22 cellular contexts compared by ENCODE assay signal in the genomic region with DNA sequence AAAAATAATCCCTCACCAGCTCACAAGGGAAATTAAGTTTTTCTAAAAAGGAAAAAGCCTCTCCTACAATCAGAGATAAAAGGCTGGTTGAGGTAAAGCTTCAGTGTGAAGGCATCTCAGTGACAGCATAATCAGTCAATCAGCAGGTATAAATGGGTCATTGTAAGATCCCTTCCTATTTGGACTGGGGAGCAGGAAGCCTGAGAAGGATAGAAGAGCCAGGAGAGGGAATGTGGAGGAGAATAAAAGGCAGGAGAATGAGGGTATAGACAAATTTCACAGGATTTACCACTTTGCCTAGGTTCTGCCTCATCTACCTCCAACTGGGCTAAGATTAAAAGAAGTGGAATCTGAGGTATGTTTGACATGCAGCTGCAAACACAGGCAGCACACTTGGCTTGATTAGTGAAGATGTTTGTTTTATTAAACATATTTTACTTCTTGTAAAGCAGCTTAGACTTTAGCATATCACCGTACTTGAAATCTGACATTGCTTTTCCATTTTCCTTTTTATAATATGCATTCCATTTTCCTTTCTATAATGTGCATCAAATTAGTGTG.
DNase-seq lines count a peak whose midpoint lies in the region; ATAC-seq, FAIRE-seq and TF ChIP-seq lines count a peak whose summit lies in the region.
"Had no signal": no experiment of that assay in that cellular context is flagged by ENCODE, and none has a peak within 500 bp of the region (broad histone marks: within the 10 kb centered on the region; RNA-seq: fewer than 3 reads in every experiment).

No MANE protein-coding gene starts in this region.

- CTCF ChIA-PET in WTC11 (lab: Charles Lee), result no interaction called here

- H3K27ac Mint-ChIP-seq in GM23338 (peak overlapping the region; percentile 75; the same call in 1 of the 2 replicates), WTC11 (no peak overlapping the region; the same call in 1 of the 2 replicates), neural progenitor cell (no peak overlapping the region)
- H3K27ac Mint-ChIP-seq in activated T-cell treated with anti-CD3 and anti-CD28 coated beads, Interleukin-2, amount 50 U/mL, for 72 hours, result no peak overlapping the region
- H3K27ac Mint-ChIP-seq: CD14-positive monocyte had no signal

- H3K9me3 Mint-ChIP-seq in GM23338 (peaks cover 4% of the 10 kb centered on the region; the same call in 1 of the 3 replicates), WTC11 (0 out of 2 replicates have a peak, but pooled peaks cover 5% of the 10 kb centered on the region), neural progenitor cell (peaks cover 2% of the 10 kb centered on the region)
- peaks cover 4 to 5% of the 10 kb centered on the region in 2 donors for H3K9me3 Mint-ChIP-seq in activated T-cell treated with anti-CD3 and anti-CD28 coated beads, Interleukin-2, amount 50 U/mL, for 72 hours

- ATAC-seq in GM23338 (peak; percentile 53), WTC11 (peak; percentile 54)
- ATAC-seq in activated T-cell treated with anti-CD3 and anti-CD28 coated beads, Interleukin-2, amount 50 U/mL, for 72 hours (replicated peaks in 1 of 2), result no peak
- ATAC-seq: A549, HepG2 had no signal

- H3K4me3 Mint-ChIP-seq in GM23338 (no peak overlapping the region), WTC11 (peak overlapping the region; percentile 14; the same call in 1 of the 2 replicates), neural progenitor cell (no peak overlapping the region)
- no peak overlapping the region for H3K4me3 Mint-ChIP-seq in activated T-cell treated with anti-CD3 and anti-CD28 coated beads, Interleukin-2, amount 50 U/mL, for 72 hours
- H3K4me3 Mint-ChIP-seq: CD14-positive monocyte had no signal

- H3F3A ChIP-seq in GM23338 (replicated peaks; ENCODE audit: low read depth), result no peaks in the 10 kb centered on the region
- H3F3A ChIP-seq in neural progenitor cell (ENCODE audit: low read depth), result peaks cover 5% of the 10 kb centered on the region

- no peak for TF ChIP-seq CTCF in GM23338 (conservative IDR thresholded peaks at IDR 0.05; ENCODE audit: low read depth in 2 of 2)
- TF ChIP-seq CTCF in WTC11 (IDR thresholded peaks at IDR 0.05), result no peak
- TF ChIP-seq CTCF in neural progenitor cell (IDR thresholded peaks at IDR 0.05), result no peak
- no peak for TF ChIP-seq CTCF in kidney (IDR thresholded peaks at IDR 0.05; ENCODE audit: borderline replicate concordance, extremely low read depth, insufficient read depth)

- intact Hi-C loops in kidney (cut with DNase I), result no loop called here

- H3K36me3 ChIP-seq in GM23338 (ENCODE audit: insufficient read depth) (no peaks in the 10 kb centered on the region), neural progenitor cell (no peaks in the 10 kb centered on the region), kidney (ENCODE audit: control insufficient read depth in 1 of 2, insufficient read depth in 2 of 2, low read length in 2 of 2) (no peaks in the 10 kb centered on the region)
- H3K36me3 ChIP-seq: SJCRH30 had no signal

- peaks cover 55% of the 10 kb centered on the region for H3K4me1 ChIP-seq in GM23338 (ENCODE audit: insufficient read depth)
- peaks cover 20% of the 10 kb centered on the region for H3K4me1 ChIP-seq in neural progenitor cell
- no peaks in the 10 kb centered on the region for H3K4me1 ChIP-seq in kidney (ENCODE audit: control insufficient read depth in 1 of 2, insufficient read depth in 1 of 2, low read depth in 1 of 2, low read length in 2 of 2)
- H3K4me1 ChIP-seq: A549, Caco-2, SJCRH30 had no signal

- no peaks in the 10 kb centered on the region for H3K9me2 ChIP-seq in GM23338 (ENCODE audit: insufficient read depth)

- no peak for FAIRE-seq in kidney (lab: Jason Lieb, UNC)
- FAIRE-seq: A549, GM19239, HepG2 had no signal

- H3K9me3 ChIP-seq in neural progenitor cell (ENCODE audit: low read depth) (no peaks in the 10 kb centered on the region), kidney (ENCODE audit: control insufficient read depth in 1 of 2, low read length in 2 of 2) (peaks cover 0 to 4% of the 10 kb centered on the region in 2 donors)
- H3K9me3 ChIP-seq: A549, Caco-2, SJCRH30 had no signal

- DNase-seq in GM23338 (ENCODE audit: low spot score) (peak; percentile 30), WTC11 (ENCODE audit: low spot score) (no peak), kidney glomerular epithelial cell (lab: John Stamatoyannopoulos, UW) (peak; percentile 12), neural progenitor cell (ENCODE audit: low spot score) (peak; percentile 51), NOMO-1 treated with DMSO at 0.1 percent for 48 hours (lab: John Stamatoyannopoulos, UW; ENCODE audit: unreplicated experiment) (no peak), kidney (no peak)
- DNase-seq in activated T-cell treated with anti-CD3 and anti-CD28 coated beads, Interleukin-2, amount 50 U/mL, for 72 hours, result no peak
- DNase-seq in stimulated activated CD4-positive, alpha-beta T cell treated with anti-CD3 and anti-CD28 coated beads, Interleukin-2, amount 100 ng/mL, for 24 hours, result no peak
- DNase-seq: Caco-2, EL, HCEC 1CT, KG1, NCI-H1436, NCI-H2029, NCI-H2171, NCI-H446 treated with DMSO at 0.1 percent for 48 hours, PC-9, SJCRH30 had no signal

- H3K27me3 Mint-ChIP-seq in GM23338 (ENCODE audit: insufficient read depth, low read depth, poor library complexity), result no peaks in the 10 kb centered on the region
- peaks cover 9% of the 10 kb centered on the region for H3K27me3 Mint-ChIP-seq in WTC11 (ENCODE audit: low read depth)
- no peaks in the 10 kb centered on the region for H3K27me3 Mint-ChIP-seq in neural progenitor cell (ENCODE audit: insufficient read depth, low read depth)
- no peaks in the 10 kb centered on the region for H3K27me3 Mint-ChIP-seq in activated T-cell treated with anti-CD3 and anti-CD28 coated beads, Interleukin-2, amount 50 U/mL, for 72 hours (ENCODE audit: low read depth)

- H2AFZ ChIP-seq in GM23338, result no peak overlapping the region
- no peak overlapping the region for H2AFZ ChIP-seq in neural progenitor cell (replicated peaks)

- H3K27me3 ChIP-seq in GM23338 (ENCODE audit: insufficient read depth), result no peaks in the 10 kb centered on the region
- peaks cover 11% of the 10 kb centered on the region for H3K27me3 ChIP-seq in neural progenitor cell
- H3K27me3 ChIP-seq: SJCRH30 had no signal

- H3K27ac ChIP-seq in GM23338 (ENCODE audit: low read depth) (peak overlapping the region; percentile 48), neural progenitor cell (peak overlapping the region; percentile 75), kidney (ENCODE audit: low read depth in 2 of 2, low read length in 2 of 2) (no peak overlapping the region)
- H3K27ac ChIP-seq: A549, PC-9, SJCRH30 had no signal

- H3K9ac ChIP-seq in neural progenitor cell (no peak overlapping the region), kidney (ENCODE audit: low read length in 2 of 2) (no peak overlapping the region)

- H3K4me2 ChIP-seq in GM23338 (peak overlapping the region; percentile 59), neural progenitor cell (peak overlapping the region; percentile 51)
- H3K4me2 ChIP-seq: A549, PC-9 had no signal

- H3K4me3 ChIP-seq in GM23338 (peak overlapping the region; percentile 28; the same call in 1 of the 2 replicates), neural progenitor cell (no peak overlapping the region), kidney (ENCODE audit: low read length in 2 of 2) (no peak overlapping the region)
- H3K4me3 ChIP-seq: A549, PC-9, SJCRH30 had no signal

- H3K36me3 Mint-ChIP-seq in GM23338 (ENCODE audit: low read depth), result no peaks in the 10 kb centered on the region
- no peaks in the 10 kb centered on the region; the same call in 1 of the 2 replicates for H3K36me3 Mint-ChIP-seq in WTC11
- H3K36me3 Mint-ChIP-seq in neural progenitor cell, result no peaks in the 10 kb centered on the region
- H3K36me3 Mint-ChIP-seq in activated T-cell treated with anti-CD3 and anti-CD28 coated beads, Interleukin-2, amount 50 U/mL, for 72 hours (ENCODE audit: insufficient read depth in 2 of 2), result peaks cover 0 to 4% of the 10 kb centered on the region in 2 donors
- H3K36me3 Mint-ChIP-seq: CD14-positive monocyte had no signal

- peaks cover 49% of the 10 kb centered on the region for H3K4me1 Mint-ChIP-seq in GM23338
- peaks cover 57% of the 10 kb centered on the region for H3K4me1 Mint-ChIP-seq in WTC11
- peaks cover 20% of the 10 kb centered on the region for H3K4me1 Mint-ChIP-seq in neural progenitor cell
- no peaks in the 10 kb centered on the region for H3K4me1 Mint-ChIP-seq in activated T-cell treated with anti-CD3 and anti-CD28 coated beads, Interleukin-2, amount 50 U/mL, for 72 hours (ENCODE audit: low read depth)
- H3K4me1 Mint-ChIP-seq: CD14-positive monocyte had no signal

- H3K79me2 ChIP-seq in GM23338 (replicated peaks; ENCODE audit: insufficient read depth) (no peaks in the 10 kb centered on the region), neural progenitor cell (ENCODE audit: low read depth) (no peaks in the 10 kb centered on the region)

- POLR2A ChIA-PET in WTC11 (lab: Charles Lee), result no interaction called here

- H4K20me1 ChIP-seq in GM23338 (replicated peaks; ENCODE audit: insufficient read depth) (no peaks in the 10 kb centered on the region), neural progenitor cell (ENCODE audit: low read depth) (no peaks in the 10 kb centered on the region)

TF ChIP-seq in GM23338, 12 proteins besides CTCF, POLR2A, EP300 and RAD21 (continues in another document):
- TF ChIP-seq EZH2 (IDR thresholded peaks at IDR 0.05; ENCODE audit: low read depth, unreplicated experiment), result no peak

TF ChIP-seq in WTC11, 78 proteins besides CTCF, POLR2A, EP300 and RAD21 (continues in another document):
- TF ChIP-seq FOXK1 (CRISPR knock-in tag; IDR thresholded peaks at IDR 0.05) (no peak), NFATC4 (CRISPR knock-in tag; IDR thresholded peaks at IDR 0.05) (no peak), FOXP1 (CRISPR knock-in tag; IDR thresholded peaks at IDR 0.05; ENCODE audit: borderline replicate concordance) (no peak)
- TF ChIP-seq, protein P1, sequence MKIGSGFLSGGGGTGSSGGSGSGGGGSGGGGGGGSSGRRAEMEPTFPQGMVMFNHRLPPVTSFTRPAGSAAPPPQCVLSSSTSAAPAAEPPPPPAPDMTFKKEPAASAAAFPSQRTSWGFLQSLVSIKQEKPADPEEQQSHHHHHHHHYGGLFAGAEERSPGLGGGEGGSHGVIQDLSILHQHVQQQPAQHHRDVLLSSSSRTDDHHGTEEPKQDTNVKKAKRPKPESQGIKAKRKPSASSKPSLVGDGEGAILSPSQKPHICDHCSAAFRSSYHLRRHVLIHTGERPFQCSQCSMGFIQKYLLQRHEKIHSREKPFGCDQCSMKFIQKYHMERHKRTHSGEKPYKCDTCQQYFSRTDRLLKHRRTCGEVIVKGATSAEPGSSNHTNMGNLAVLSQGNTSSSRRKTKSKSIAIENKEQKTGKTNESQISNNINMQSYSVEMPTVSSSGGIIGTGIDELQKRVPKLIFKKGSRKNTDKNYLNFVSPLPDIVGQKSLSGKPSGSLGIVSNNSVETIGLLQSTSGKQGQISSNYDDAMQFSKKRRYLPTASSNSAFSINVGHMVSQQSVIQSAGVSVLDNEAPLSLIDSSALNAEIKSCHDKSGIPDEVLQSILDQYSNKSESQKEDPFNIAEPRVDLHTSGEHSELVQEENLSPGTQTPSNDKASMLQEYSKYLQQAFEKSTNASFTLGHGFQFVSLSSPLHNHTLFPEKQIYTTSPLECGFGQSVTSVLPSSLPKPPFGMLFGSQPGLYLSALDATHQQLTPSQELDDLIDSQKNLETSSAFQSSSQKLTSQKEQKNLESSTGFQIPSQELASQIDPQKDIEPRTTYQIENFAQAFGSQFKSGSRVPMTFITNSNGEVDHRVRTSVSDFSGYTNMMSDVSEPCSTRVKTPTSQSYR (CRISPR knock-in tag; IDR thresholded peaks at IDR 0.05), result no peak

Comparison
In these comparisons a context has a peak if more than half of its experiments do, and no peak if none do; other contexts are left out.
1. ATAC-seq: peak in GM23338 (single experiment) and WTC11 (single experiment); none in activated T-cell treated with anti-CD3 and anti-CD28 coated beads, Interleukin-2, amount 50 U/mL, for 72 hours (0 of 2).
2. DNase-seq: peak in GM23338 (single experiment), kidney glomerular epithelial cell (single experiment) and neural progenitor cell (single experiment); none in WTC11 (single experiment), NOMO-1 treated with DMSO at 0.1 percent for 48 hours (single experiment), activated T-cell treated with anti-CD3 and anti-CD28 coated beads, Interleukin-2, amount 50 U/mL, for 72 hours (0 of 2), stimulated activated CD4-positive, alpha-beta T cell treated with anti-CD3 and anti-CD28 coated beads, Interleukin-2, amount 100 ng/mL, for 24 hours (0 of 2) and kidney (single experiment).
3. H3K27ac ChIP-seq: peak in GM23338 (single experiment) and neural progenitor cell (single experiment); none in kidney (0 of 2).